ENCODE assay signal across 8 cellular contexts in the genomic region with DNA sequence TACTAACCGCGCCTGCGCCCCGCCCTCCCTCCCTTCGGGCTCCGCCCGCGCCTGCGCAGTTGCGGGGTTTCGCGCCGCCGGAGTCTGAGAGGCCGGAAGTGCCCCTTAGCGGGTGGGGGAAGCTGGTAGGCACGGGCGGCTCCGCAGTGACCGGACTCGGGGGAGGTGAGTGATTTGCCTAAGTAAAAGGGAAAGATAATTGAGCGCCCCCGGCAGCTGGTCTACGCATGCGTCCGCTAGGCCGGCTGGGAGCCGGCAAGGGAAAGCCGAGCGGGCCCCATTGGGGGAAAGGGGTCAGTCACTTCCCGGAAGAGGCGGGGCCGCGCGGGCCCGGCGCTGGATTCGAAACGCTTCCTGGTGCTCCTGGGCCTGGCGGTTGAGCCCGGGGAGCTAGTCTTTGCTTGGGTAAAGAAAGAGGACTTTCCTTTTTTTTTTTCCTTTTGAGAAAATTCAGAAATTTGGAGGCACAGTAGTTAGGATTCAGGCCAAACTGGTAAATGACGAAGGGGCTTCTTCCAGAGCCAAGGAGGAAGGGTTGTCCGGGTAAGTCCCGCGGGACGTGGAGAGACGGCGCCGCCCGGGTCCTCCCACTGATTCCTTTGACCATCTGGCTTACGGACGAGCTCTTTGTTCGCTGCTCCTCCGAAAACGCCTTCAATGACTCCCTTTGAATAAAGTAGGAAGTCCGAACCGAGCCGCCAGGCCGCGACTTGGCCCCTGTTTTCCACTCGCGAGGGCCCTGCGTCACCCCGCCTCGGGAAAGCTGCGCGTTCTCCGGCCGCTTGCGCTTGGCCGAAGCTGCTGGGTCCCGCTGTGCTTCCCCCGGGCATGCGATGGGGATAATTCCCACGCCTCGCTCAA. TPM values are rescaled to one million over a fixed set of nuclear protein-coding genes. Genes with fewer than 3 reads are reported as not detected.
DNase-seq lines count a peak whose midpoint lies in the region; ATAC-seq and TF ChIP-seq lines count a peak whose summit lies in the region.

A gene with protein sequence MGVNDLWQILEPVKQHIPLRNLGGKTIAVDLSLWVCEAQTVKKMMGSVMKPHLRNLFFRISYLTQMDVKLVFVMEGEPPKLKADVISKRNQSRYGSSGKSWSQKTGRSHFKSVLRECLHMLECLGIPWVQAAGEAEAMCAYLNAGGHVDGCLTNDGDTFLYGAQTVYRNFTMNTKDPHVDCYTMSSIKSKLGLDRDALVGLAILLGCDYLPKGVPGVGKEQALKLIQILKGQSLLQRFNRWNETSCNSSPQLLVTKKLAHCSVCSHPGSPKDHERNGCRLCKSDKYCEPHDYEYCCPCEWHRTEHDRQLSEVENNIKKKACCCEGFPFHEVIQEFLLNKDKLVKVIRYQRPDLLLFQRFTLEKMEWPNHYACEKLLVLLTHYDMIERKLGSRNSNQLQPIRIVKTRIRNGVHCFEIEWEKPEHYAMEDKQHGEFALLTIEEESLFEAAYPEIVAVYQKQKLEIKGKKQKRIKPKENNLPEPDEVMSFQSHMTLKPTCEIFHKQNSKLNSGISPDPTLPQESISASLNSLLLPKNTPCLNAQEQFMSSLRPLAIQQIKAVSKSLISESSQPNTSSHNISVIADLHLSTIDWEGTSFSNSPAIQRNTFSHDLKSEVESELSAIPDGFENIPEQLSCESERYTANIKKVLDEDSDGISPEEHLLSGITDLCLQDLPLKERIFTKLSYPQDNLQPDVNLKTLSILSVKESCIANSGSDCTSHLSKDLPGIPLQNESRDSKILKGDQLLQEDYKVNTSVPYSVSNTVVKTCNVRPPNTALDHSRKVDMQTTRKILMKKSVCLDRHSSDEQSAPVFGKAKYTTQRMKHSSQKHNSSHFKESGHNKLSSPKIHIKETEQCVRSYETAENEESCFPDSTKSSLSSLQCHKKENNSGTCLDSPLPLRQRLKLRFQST (plus strand): TSS at position 336 of the 861 bp plus-strand sequence. CDS start 5,806 bp downstream, outside the sequence.
Gene SMC6, minus strand, starts transcription at position 8 of the 861 bp plus-strand sequence. CDS start 7,864 bp downstream, outside the sequence.

- H3K4me1 Mint-ChIP-seq in activated T-helper 2 cell treated with anti-CD3 and anti-CD28 coated beads, Interferon-gamma antibody, Interleukin-2, Interleukin-4, amounts not matched to agents 10 μg/mL and 5 μg/mL and 100 μg/mL, durations not matched to agents 14 hours and 24 hours and 36 hours (ENCODE audit: low read depth) = peaks cover 50% of the 10 kb centered on the region
- peaks cover 8 to 42% (median 25%) of the 10 kb centered on the region in 4 donors for H3K4me1 Mint-ChIP-seq in naive thymus-derived CD8-positive, alpha-beta T cell
- peaks cover 16 to 23% of the 10 kb centered on the region in 2 donors for H3K4me1 Mint-ChIP-seq in stimulated activated naive B cell treated with anti-CD40 and anti-IgM and Interleukin-4, amounts not matched to agents 10 μg/mL and 1 μg/mL and 100 μg/mL, for 72 hours

- peak within 1 kb of the TSS; percentile 97 for H3K4me3 ChIP-seq in H7 (ENCODE audit: insufficient read depth, low read depth, low read length)
- H3K4me3 ChIP-seq in Loucy (ENCODE audit: low read length, poor library complexity, severe bottlenecking) = peak within 1 kb of the TSS; percentile 98
- peak within 1 kb of the TSS; percentile 90 for H3K4me3 ChIP-seq in RWPE2 (ENCODE audit: severe bottlenecking)
- H3K4me3 ChIP-seq in fibroblast of mammary gland (ENCODE audit: control insufficient read depth, low read depth, low read length) = peak within 1 kb of the TSS; percentile 82

- H3K4me1 ChIP-seq in Loucy (ENCODE audit: insufficient read depth, low read length, poor library complexity, severe bottlenecking) (peaks cover 61% of the 10 kb centered on the region), RWPE2 (ENCODE audit: insufficient read depth, poor library complexity, severe bottlenecking) (peaks cover 47% of the 10 kb centered on the region)

- H4K20me1 ChIP-seq in Loucy (ENCODE audit: insufficient read depth, low read length, poor library complexity, severe bottlenecking) = peaks cover 46% of the 10 kb centered on the region

- peak within 1 kb of the TSS; percentile 91 for H3K4me3 Mint-ChIP-seq in activated T-helper 2 cell treated with anti-CD3 and anti-CD28 coated beads, Interferon-gamma antibody, Interleukin-2, Interleukin-4, amounts not matched to agents 10 μg/mL and 5 μg/mL and 100 μg/mL, durations not matched to agents 14 hours and 24 hours and 36 hours (ENCODE audit: low read depth)
- peak within 1 kb of the TSS; percentile 88 to 95 (median 91) for H3K4me3 Mint-ChIP-seq in naive thymus-derived CD8-positive, alpha-beta T cell
- peak within 1 kb of the TSS; percentile 96 to 99 for H3K4me3 Mint-ChIP-seq in stimulated activated naive B cell treated with anti-CD40 and anti-IgM and Interleukin-4, amounts not matched to agents 10 μg/mL and 1 μg/mL and 100 μg/mL, for 72 hours

- H3K9me3 ChIP-seq in Loucy (ENCODE audit: insufficient read depth, low read depth, low read length) (no peaks in the 10 kb centered on the region), RWPE2 (ENCODE audit: severe bottlenecking) (no peaks in the 10 kb centered on the region)

- H3F3A ChIP-seq in Loucy (ENCODE audit: low read depth) = no peaks in the 10 kb centered on the region

- ATAC-seq in RWPE2 (ENCODE audit: low read depth) = peak; percentile 75
- peak; percentile 83 to 85 for ATAC-seq in naive thymus-derived CD8-positive, alpha-beta T cell
- ATAC-seq in stimulated activated naive B cell treated with anti-CD40 and anti-IgM and Interleukin-4, amounts not matched to agents 10 μg/mL and 1 μg/mL and 100 μg/mL, for 72 hours (replicated peaks) = peak; percentile 83 to 88

- H3K27me3 ChIP-seq in H7 (ENCODE audit: control insufficient read depth, insufficient read depth, low read length) (no peaks in the 10 kb centered on the region), Loucy (ENCODE audit: insufficient read depth, low read length, poor library complexity, severe bottlenecking) (no peaks in the 10 kb centered on the region), RWPE2 (ENCODE audit: insufficient read depth, poor library complexity, severe bottlenecking) (no peaks in the 10 kb centered on the region)

- H3K79me2 ChIP-seq in Loucy (ENCODE audit: insufficient read depth, low read length) = peaks cover 81% of the 10 kb centered on the region

- DNase-seq in ELR (ENCODE audit: low read depth) (peak; percentile 92), H7 (peak; percentile 96), RWPE2 (ENCODE audit: low spot score) (peak; percentile 88), fibroblast of mammary gland (ENCODE audit: low read depth) (peak; percentile 82)
- peak; percentile 89 for DNase-seq in activated T-helper 2 cell treated with anti-CD3 and anti-CD28 coated beads, Interferon-gamma antibody, Interleukin-2, Interleukin-4, amounts not matched to agents 10 μg/mL and 5 μg/mL and 100 μg/mL, durations not matched to agents 14 hours and 24 hours and 36 hours (ENCODE audit: low spot score)
- peak; percentile 81 to 97 (median 92) for DNase-seq in naive thymus-derived CD8-positive, alpha-beta T cell
- peak; percentile 95 for DNase-seq in stimulated activated naive B cell treated with anti-CD40 and anti-IgM and Interleukin-4, amounts not matched to agents 10 μg/mL and 1 μg/mL and 100 μg/mL, for 72 hours

- H3K27ac ChIP-seq in RWPE2 (ENCODE audit: poor library complexity, severe bottlenecking) = peak within 1 kb of the TSS; percentile 84

- H3K36me3 ChIP-seq in H7 (replicated peaks; ENCODE audit: control insufficient read depth, insufficient read depth, low read length) = no peaks in the 10 kb centered on the region
- H3K36me3 ChIP-seq in Loucy (ENCODE audit: insufficient read depth, low read length) = no peaks in the 10 kb centered on the region
- H3K36me3 ChIP-seq in RWPE2 (ENCODE audit: low read depth) = peaks cover 19% of the 10 kb centered on the region; the same call in 1 of the 2 replicates

- intact Hi-C loops in activated T-helper 2 cell treated with anti-CD3 and anti-CD28 coated beads, Interferon-gamma antibody, Interleukin-2, Interleukin-4, amounts not matched to agents 10 μg/mL and 5 μg/mL and 100 μg/mL, durations not matched to agents 14 hours and 24 hours and 36 hours (cut with micrococcal nuclease) = loop anchor here (2.0 to 10.0 kb wide), 5 partner anchors 38 to 1591 kb away; partner anchors contain the start of gene KCNS3

- H3K9ac ChIP-seq in Loucy (ENCODE audit: low read depth, low read length, poor library complexity, severe bottlenecking) = peak within 1 kb of the TSS; percentile 96

- no peak for TF ChIP-seq CTCF in Loucy (conservative IDR thresholded peaks at IDR 0.05; ENCODE audit: low read length)
- no peak for TF ChIP-seq CTCF in RWPE2 (IDR thresholded peaks at IDR 0.05; ENCODE audit: poor library complexity, severe bottlenecking)
- TF ChIP-seq CTCF in fibroblast of mammary gland (conservative IDR thresholded peaks at IDR 0.05; ENCODE audit: control insufficient read depth, insufficient read depth, low read depth, low read length) = no peak

- H3K9me3 Mint-ChIP-seq in activated T-helper 2 cell treated with anti-CD3 and anti-CD28 coated beads, Interferon-gamma antibody, Interleukin-2, Interleukin-4, amounts not matched to agents 10 μg/mL and 5 μg/mL and 100 μg/mL, durations not matched to agents 14 hours and 24 hours and 36 hours = no peaks in the 10 kb centered on the region
- H3K9me3 Mint-ChIP-seq in naive thymus-derived CD8-positive, alpha-beta T cell = no peaks in the 10 kb centered on the region
- H3K9me3 Mint-ChIP-seq in stimulated activated naive B cell treated with anti-CD40 and anti-IgM and Interleukin-4, amounts not matched to agents 10 μg/mL and 1 μg/mL and 100 μg/mL, for 72 hours = no peaks in the 10 kb centered on the region

- peak within 1 kb of the TSS; percentile 85 for H2AFZ ChIP-seq in Loucy (ENCODE audit: low read length)

- H3K36me3 Mint-ChIP-seq in activated T-helper 2 cell treated with anti-CD3 and anti-CD28 coated beads, Interferon-gamma antibody, Interleukin-2, Interleukin-4, amounts not matched to agents 10 μg/mL and 5 μg/mL and 100 μg/mL, durations not matched to agents 14 hours and 24 hours and 36 hours (ENCODE audit: low read depth) = peaks cover 11% of the 10 kb centered on the region
- H3K36me3 Mint-ChIP-seq in naive thymus-derived CD8-positive, alpha-beta T cell = no peaks in the 10 kb centered on the region
- peaks cover 3 to 8% of the 10 kb centered on the region in 2 donors for H3K36me3 Mint-ChIP-seq in stimulated activated naive B cell treated with anti-CD40 and anti-IgM and Interleukin-4, amounts not matched to agents 10 μg/mL and 1 μg/mL and 100 μg/mL, for 72 hours

- peak within 1 kb of the TSS; percentile 94 for H3K4me2 ChIP-seq in Loucy (ENCODE audit: low read depth, low read length, poor library complexity, severe bottlenecking)

- no peaks in the 10 kb centered on the region for H3K27me3 Mint-ChIP-seq in activated T-helper 2 cell treated with anti-CD3 and anti-CD28 coated beads, Interferon-gamma antibody, Interleukin-2, Interleukin-4, amounts not matched to agents 10 μg/mL and 5 μg/mL and 100 μg/mL, durations not matched to agents 14 hours and 24 hours and 36 hours (ENCODE audit: low read depth)
- no peaks in the 10 kb centered on the region for H3K27me3 Mint-ChIP-seq in naive thymus-derived CD8-positive, alpha-beta T cell
- H3K27me3 Mint-ChIP-seq in stimulated activated naive B cell treated with anti-CD40 and anti-IgM and Interleukin-4, amounts not matched to agents 10 μg/mL and 1 μg/mL and 100 μg/mL, for 72 hours = no peaks in the 10 kb centered on the region

- POLR2A ChIA-PET in naive thymus-derived CD8-positive, alpha-beta T cell (lab: Charles Lee) = interaction anchor here (1.0 kb wide), 1 partner anchor 806 kb away, joined by 3 read pairs; the partner anchor contains the start of gene RDH14

- H3K9me2 ChIP-seq in Loucy (replicated peaks; ENCODE audit: low read depth, low read length) = no peaks in the 10 kb centered on the region

- peak within 1 kb of the TSS; percentile 96 for H3K27ac Mint-ChIP-seq in activated T-helper 2 cell treated with anti-CD3 and anti-CD28 coated beads, Interferon-gamma antibody, Interleukin-2, Interleukin-4, amounts not matched to agents 10 μg/mL and 5 μg/mL and 100 μg/mL, durations not matched to agents 14 hours and 24 hours and 36 hours
- peak within 1 kb of the TSS; percentile 88 to 99 (median 97) for H3K27ac Mint-ChIP-seq in naive thymus-derived CD8-positive, alpha-beta T cell
- H3K27ac Mint-ChIP-seq in stimulated activated naive B cell treated with anti-CD40 and anti-IgM and Interleukin-4, amounts not matched to agents 10 μg/mL and 1 μg/mL and 100 μg/mL, for 72 hours = peak within 1 kb of the TSS; percentile 97

RNA-seq across cellular contexts. Expression of the first gene that starts in this region (rescaled TPM):
- total RNA-seq in H7 (2014; rRNA removed; shearing (Covaris generic)) = 8.3 and 11.3 TPM in 2 replicates
- total RNA-seq in activated T-helper 2 cell treated with anti-CD3 and anti-CD28 coated beads, Interferon-gamma antibody, Interleukin-2, Interleukin-4, amounts not matched to agents 10 μg/mL and 5 μg/mL and 100 μg/mL, durations not matched to agents 14 hours and 24 hours and 36 hours = 26.6 and 29.2 TPM in 2 replicates
- total RNA-seq in naive thymus-derived CD8-positive, alpha-beta T cell = 1 to 10 TPM; 7.9 to 8.2 TPM
- polyA plus RNA-seq in naive thymus-derived CD8-positive, alpha-beta T cell = 1 to 10 TPM in 2 of 3 donors, under 1 TPM in 1; 0.80 to 2.1 (median 1.2) TPM

RNA-seq across cellular contexts. Expression of gene SMC6, which starts in this region (rescaled TPM):
- 24.5 and 37.7 TPM in 2 replicates for total RNA-seq in H7 (2014; rRNA removed; shearing (Covaris generic))
- 30.1 and 30.3 TPM in 2 replicates for total RNA-seq in activated T-helper 2 cell treated with anti-CD3 and anti-CD28 coated beads, Interferon-gamma antibody, Interleukin-2, Interleukin-4, amounts not matched to agents 10 μg/mL and 5 μg/mL and 100 μg/mL, durations not matched to agents 14 hours and 24 hours and 36 hours
- 10 to 100 TPM; 18.8 to 22.5 TPM for total RNA-seq in naive thymus-derived CD8-positive, alpha-beta T cell
- 1 to 10 TPM; 7.7 to 8.7 (median 8.4) TPM for polyA plus RNA-seq in naive thymus-derived CD8-positive, alpha-beta T cell

Comparison
In these comparisons a context has a peak if more than half of its experiments do, and no peak if none do; other contexts are left out.
1. Peak in every context shown above with its lines: DNase-seq, ATAC-seq, H3K4me3 ChIP-seq and H3K27ac ChIP-seq.